13 cellular contexts compared by ENCODE assay signal in the genomic region with DNA sequence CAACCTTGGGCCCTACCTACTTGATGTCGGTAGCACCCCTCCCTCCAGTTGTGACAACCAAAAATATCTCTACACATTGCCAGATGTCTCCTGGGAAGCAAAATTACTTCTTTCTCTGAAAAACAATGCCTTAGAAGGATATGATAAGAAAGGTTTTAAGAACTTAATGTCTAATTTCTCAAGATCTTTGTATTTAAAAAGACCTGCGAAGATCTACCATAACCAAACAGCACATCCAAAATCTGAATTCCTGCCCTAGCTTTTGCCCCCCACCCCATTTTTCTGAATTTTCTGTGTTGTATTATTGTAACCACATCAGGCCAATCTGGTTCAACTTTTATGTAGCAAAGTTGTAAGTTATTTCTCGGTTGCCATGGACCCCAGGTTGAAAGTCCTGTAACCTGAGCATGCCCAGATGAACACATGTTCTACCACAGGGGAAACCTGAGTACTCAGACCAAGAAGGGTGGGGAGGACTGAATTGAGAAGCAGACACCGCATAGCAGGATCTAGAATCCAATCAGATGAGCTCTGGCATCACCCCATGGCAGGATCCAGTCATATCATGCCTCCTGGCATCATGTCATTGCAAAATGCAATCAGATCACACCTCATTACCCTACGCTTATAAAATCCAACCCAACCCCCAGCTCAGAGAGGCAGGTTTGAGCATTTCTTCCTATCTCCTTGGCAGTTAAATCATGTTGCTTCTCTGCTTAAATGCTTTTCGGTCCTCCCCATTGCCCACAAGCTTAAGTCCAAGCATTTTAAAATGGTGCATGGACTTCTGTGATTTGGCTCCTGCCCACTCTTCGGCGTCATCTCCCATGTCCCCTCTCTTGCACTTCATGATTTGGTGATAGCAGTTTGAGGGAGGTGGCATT. TPM values are rescaled to one million over a fixed set of nuclear protein-coding genes. Genes with fewer than 3 reads are reported as not detected.
A peak's percentile ranks its signal among the peaks of the same experiment; 100 is the strongest.
DNase-seq lines count a peak whose midpoint lies in the region; ATAC-seq and TF ChIP-seq lines count a peak whose summit lies in the region.
"Had no signal": no experiment of that assay in that cellular context is flagged by ENCODE, and none has a peak within 500 bp of the region (broad histone marks: within the 10 kb centered on the region; RNA-seq: fewer than 3 reads in every experiment).

No MANE protein-coding gene starts in this region.

- H3K27ac ChIP-seq in trophoblast cell (ENCODE audit: low read depth, low read length) (no peak overlapping the region), dorsolateral prefrontal cortex (no peak overlapping the region)
- H3K27ac ChIP-seq: epithelial cell of prostate, lower lobe of right lung had no signal

- no peak overlapping the region for H3K4me2 ChIP-seq in trophoblast cell (ENCODE audit: low read length)

- H4K91ac ChIP-seq in trophoblast cell (ENCODE audit: low read depth, low read length) = no peak overlapping the region

- no peaks in the 10 kb centered on the region for H3K36me3 ChIP-seq in trophoblast cell (ENCODE audit: control insufficient read depth in 1 of 2, insufficient read depth in 2 of 2, low read length in 2 of 2)
- H3K36me3 ChIP-seq: lower lobe of right lung had no signal

- no peaks in the 10 kb centered on the region for H3K79me2 ChIP-seq in trophoblast cell (ENCODE audit: control insufficient read depth, insufficient read depth, low read length, poor library complexity)

- H2BK12ac ChIP-seq in trophoblast cell (ENCODE audit: low read length) = no peak overlapping the region

- no peak overlapping the region for H2AFZ ChIP-seq in trophoblast cell (ENCODE audit: insufficient read depth, low read length, poor library complexity)

- H3K9me3 ChIP-seq in trophoblast cell (ENCODE audit: insufficient read depth, low read depth, low read length) = no peaks in the 10 kb centered on the region
- H3K9me3 ChIP-seq: lower lobe of right lung had no signal

- H3K4ac ChIP-seq in trophoblast cell (ENCODE audit: low read depth, low read length) = no peak overlapping the region

- no peak overlapping the region for H4K12ac ChIP-seq in trophoblast cell (ENCODE audit: low read depth, low read length)

- H3K79me1 ChIP-seq in trophoblast cell (ENCODE audit: low read length) = no peaks in the 10 kb centered on the region

- H3K4me3 ChIP-seq in trophoblast cell (ENCODE audit: low read depth, low read length) = no peak overlapping the region
- no peak overlapping the region for H3K4me3 ChIP-seq in dorsolateral prefrontal cortex
- H3K4me3 ChIP-seq: lower lobe of right lung had no signal

- no peak for TF ChIP-seq CTCF in dorsolateral prefrontal cortex (IDR thresholded peaks at IDR 0.05 in 54 of 56, conservative IDR thresholded peaks at IDR 0.05 in 2 of 56; ENCODE audit: low read depth in 1 of 56, partially characterized antibody in 56 of 56)

- H2BK120ac ChIP-seq in trophoblast cell (ENCODE audit: insufficient read depth, low read length, poor library complexity) = no peak overlapping the region

- DNase-seq in NCI-H82 (lab: John Stamatoyannopoulos, UW) (peak; percentile 18), NCI-H82 treated with DMSO at 0.1 percent for 48 hours (lab: John Stamatoyannopoulos, UW; ENCODE audit: unreplicated experiment) (no peak), NCI-H1436 treated with DMSO at 0.1 percent for 48 hours (lab: John Stamatoyannopoulos, UW) (peak; percentile 45), myocyte (ENCODE audit: low read depth) (peak; percentile 56), trophoblast cell (no peak), HuH-7.5 (ENCODE audit: low spot score) (no peak), dorsolateral prefrontal cortex (no peak)
- DNase-seq: activated naive CD8-positive, alpha-beta T cell treated with anti-CD3 and anti-CD28 coated beads, Interleukin-2, amount 10 ng/mL, durations not matched to agents 7 days and 5 days; HFFc6; lower lobe of right lung; small intestine had no signal

- H3K27me3 ChIP-seq in trophoblast cell (ENCODE audit: insufficient read depth, low read length) (no peaks in the 10 kb centered on the region), dorsolateral prefrontal cortex (no peaks in the 10 kb centered on the region)

- H3K14ac ChIP-seq in trophoblast cell (ENCODE audit: low read length) = no peak overlapping the region

- peaks cover 0 to 2% of the 10 kb centered on the region in 2 experiments for H3K4me1 ChIP-seq in trophoblast cell (ENCODE audit: control insufficient read depth in 1 of 2, insufficient read depth in 2 of 2, low read length in 2 of 2)

- H3K9ac ChIP-seq in trophoblast cell (ENCODE audit: low read length) = no peak overlapping the region

- H3K18ac ChIP-seq in trophoblast cell (ENCODE audit: low read length) = no peak overlapping the region

- intact Hi-C loops in dorsolateral prefrontal cortex (cut with DNase I) = loop anchor here in 1 of 2 donors (5.0 to 10.0 kb wide), 2 partner anchors 97 to 255 kb away; no protein-coding TSS in a partner anchor

- WGBS in trophoblast cell (ENCODE audit: extremely low coverage, insufficient coverage, insufficient read length) = no CpG with 5 or more reads among the region's 8 CpGs

- no peak overlapping the region for H3K23ac ChIP-seq in trophoblast cell (ENCODE audit: low read length)

- H2BK5ac ChIP-seq in trophoblast cell (ENCODE audit: low read depth, low read length, poor library complexity) = no peak overlapping the region

- ATAC-seq in GM21786 (IDR thresholded peaks at IDR 0.05; ENCODE audit: unreplicated experiment) = peak; percentile 32
- ATAC-seq: lower lobe of right lung had no signal

- H4K8ac ChIP-seq in trophoblast cell (ENCODE audit: low read depth, low read length) = no peak overlapping the region

- H2AK5ac ChIP-seq in trophoblast cell (ENCODE audit: low read length) = no peak overlapping the region

RNA-seq across cellular contexts. Expression of a gene that starts 8.8 kb away (rescaled TPM):
- total RNA-seq in myocyte = 0.83 and 1.6 TPM in 2 replicates
- polyA plus RNA-seq in myocyte (2012) = 1.0 TPM
- polyA plus RNA-seq in trophoblast cell (2013) = 0.54 and 0.62 TPM in 2 replicates
- total RNA-seq in dorsolateral prefrontal cortex = 1 to 10 TPM in 14 of 120 experiments, under 1 TPM in 40, not detected in 66; 0.30 to 5.4 (median 0.64) TPM
- total RNA-seq: activated naive CD8-positive, alpha-beta T cell treated with anti-CD3 and anti-CD28 coated beads, Interleukin-2, amount 10 ng/mL, durations not matched to agents 7 days and 5 days had no signal

RNA-seq across cellular contexts. Expression of a gene that starts 11.2 kb away (rescaled TPM):
- total RNA-seq in myocyte (33.2 and 49.8 TPM in 2 replicates), dorsolateral prefrontal cortex (10 to 100 TPM; 12.5 to 59.8 (median 25.2) TPM)
- polyA plus RNA-seq in myocyte (2012) = 25.6 TPM
- polyA plus RNA-seq in trophoblast cell (2013) = 11.7 and 12.0 TPM in 2 replicates

RNA-seq across cellular contexts. Expression of a gene that starts 39.5 kb away (rescaled TPM):
- 45.2 and 67.3 TPM in 2 replicates for total RNA-seq in myocyte
- 35.6 TPM for polyA plus RNA-seq in myocyte (2012)
- polyA plus RNA-seq in trophoblast cell (2013) = 26.0 and 26.5 TPM in 2 replicates
- total RNA-seq in dorsolateral prefrontal cortex = 10 to 100 TPM; 14.5 to 65.9 (median 29.4) TPM

RNA-seq across cellular contexts. Expression of a gene that starts 46.2 kb away (rescaled TPM):
- total RNA-seq in myocyte = not detected in 2 replicates
- not detected for polyA plus RNA-seq in myocyte (2012)
- 0.06 TPM in 1 of 2 replicates, not detected in the other for polyA plus RNA-seq in trophoblast cell (2013)
- total RNA-seq in dorsolateral prefrontal cortex = not detected
- total RNA-seq: activated naive CD8-positive, alpha-beta T cell treated with anti-CD3 and anti-CD28 coated beads, Interleukin-2, amount 10 ng/mL, durations not matched to agents 7 days and 5 days; HFFc6; lower lobe of right lung had no signal
- polyA plus RNA-seq: small intestine had no signal

RNA-seq across cellular contexts. Expression of a gene that starts 52.0 kb away (rescaled TPM):
- total RNA-seq in myocyte (not detected in 2 replicates), dorsolateral prefrontal cortex (not detected)
- polyA plus RNA-seq in myocyte (2012) = not detected
- polyA plus RNA-seq in trophoblast cell (2013) = not detected in 2 replicates
- total RNA-seq: activated naive CD8-positive, alpha-beta T cell treated with anti-CD3 and anti-CD28 coated beads, Interleukin-2, amount 10 ng/mL, durations not matched to agents 7 days and 5 days; HFFc6; lower lobe of right lung had no signal
- polyA plus RNA-seq: small intestine had no signal

Comparison
In these comparisons a context has a peak if more than half of its experiments do, and no peak if none do; other contexts are left out.
1. DNase-seq: peak in NCI-H82 (single experiment), NCI-H1436 treated with DMSO at 0.1 percent for 48 hours (single experiment) and myocyte (single experiment); none in NCI-H82 treated with DMSO at 0.1 percent for 48 hours (single experiment), trophoblast cell (0 of 2), HuH-7.5 (single experiment) and dorsolateral prefrontal cortex (0 of 10).